ENCODE assay signal across 7 cellular contexts in genomic region chr4:112348488-112349158, GRCh38. TPM values are rescaled to one million over a fixed set of nuclear protein-coding genes. Genes with fewer than 3 reads are reported as not detected.
A peak's percentile ranks its signal among the peaks of the same experiment; 100 is the strongest.
DNase-seq lines count a peak whose midpoint lies in the region; ATAC-seq and FAIRE-seq lines count a peak whose summit lies in the region.

No MANE protein-coding gene starts in this region.

- no peaks in the 10 kb centered on the region for H3K36me3 ChIP-seq in HUES48 (ENCODE audit: control insufficient read depth, insufficient read depth, low read length)

- no peak overlapping the region for H3K4me3 Mint-ChIP-seq in activated T-cell treated with anti-CD3 and anti-CD28 coated beads, Interleukin-2, amount 50 U/mL, for 4 hours

- no peak overlapping the region for H3K4me3 ChIP-seq in HUES48 (ENCODE audit: low read depth, low read length)

- DNase-seq in SHP77 (lab: John Stamatoyannopoulos, UW) (peak; percentile 71 to 74), frontal cortex (ENCODE audit: low spot score in 2 of 2) (peak; percentile 29 to 48), putamen (ENCODE audit: low spot score) (peak; percentile 37), GOT3 (lab: John Stamatoyannopoulos, UW) (no peak)
- no peak for DNase-seq in activated T-cell treated with anti-CD3 and anti-CD28 coated beads, Interleukin-2, amount 50 U/mL, for 4 hours

- peak overlapping the region; percentile 37 for H3K27ac ChIP-seq in HUES48 (ENCODE audit: low read depth, low read length)

- peaks cover 25% of the 10 kb centered on the region for H3K4me1 ChIP-seq in HUES48 (ENCODE audit: control insufficient read depth, insufficient read depth, low read length)

- H3K9me3 ChIP-seq in HUES48 (ENCODE audit: control insufficient read depth, insufficient read depth, low read length): no peaks in the 10 kb centered on the region

- no peak for ATAC-seq in activated T-cell treated with anti-CD3 and anti-CD28 coated beads, Interleukin-2, amount 50 U/mL, for 4 hours
- ATAC-seq in GM18870 (IDR thresholded peaks at IDR 0.05; ENCODE audit: unreplicated experiment): no peak

- no peaks in the 10 kb centered on the region for H3K27me3 Mint-ChIP-seq in activated T-cell treated with anti-CD3 and anti-CD28 coated beads, Interleukin-2, amount 50 U/mL, for 4 hours (ENCODE audit: low read depth)

- no peaks in the 10 kb centered on the region for H3K9me3 Mint-ChIP-seq in activated T-cell treated with anti-CD3 and anti-CD28 coated beads, Interleukin-2, amount 50 U/mL, for 4 hours

- H3K27me3 ChIP-seq in HUES48 (ENCODE audit: control insufficient read depth, insufficient read depth, low read length): no peaks in the 10 kb centered on the region; the same call in 1 of the 2 replicates

- FAIRE-seq in frontal cortex (lab: Jason Lieb, UNC): no peak

- H3K9ac ChIP-seq in HUES48 (ENCODE audit: low read depth, low read length): no peak overlapping the region

- H3K36me3 Mint-ChIP-seq in activated T-cell treated with anti-CD3 and anti-CD28 coated beads, Interleukin-2, amount 50 U/mL, for 4 hours (ENCODE audit: insufficient read depth): peaks cover 4% of the 10 kb centered on the region

- no peaks in the 10 kb centered on the region for H3K4me1 Mint-ChIP-seq in activated T-cell treated with anti-CD3 and anti-CD28 coated beads, Interleukin-2, amount 50 U/mL, for 4 hours (ENCODE audit: low read depth)

RNA-seq across cellular contexts. Expression of gene ALPK1, which starts 51.5 kb away (rescaled TPM):
- 4.9 TPM for total RNA-seq in frontal cortex
- 1 to 10 TPM; 2.6 to 4.0 (median 3.6) TPM for total RNA-seq in activated T-cell treated with anti-CD3 and anti-CD28 coated beads, Interleukin-2, amount 50 U/mL, for 4 hours

Comparison
In these comparisons a context has a peak if more than half of its experiments do, and no peak if none do; other contexts are left out.
1. DNase-seq: peak in SHP77 (2 of 2), frontal cortex (2 of 2) and putamen (single experiment); none in GOT3 (single experiment) and activated T-cell treated with anti-CD3 and anti-CD28 coated beads, Interleukin-2, amount 50 U/mL, for 4 hours (single experiment).